1 cellular context compared by ENCODE assay signal in the genomic region with DNA sequence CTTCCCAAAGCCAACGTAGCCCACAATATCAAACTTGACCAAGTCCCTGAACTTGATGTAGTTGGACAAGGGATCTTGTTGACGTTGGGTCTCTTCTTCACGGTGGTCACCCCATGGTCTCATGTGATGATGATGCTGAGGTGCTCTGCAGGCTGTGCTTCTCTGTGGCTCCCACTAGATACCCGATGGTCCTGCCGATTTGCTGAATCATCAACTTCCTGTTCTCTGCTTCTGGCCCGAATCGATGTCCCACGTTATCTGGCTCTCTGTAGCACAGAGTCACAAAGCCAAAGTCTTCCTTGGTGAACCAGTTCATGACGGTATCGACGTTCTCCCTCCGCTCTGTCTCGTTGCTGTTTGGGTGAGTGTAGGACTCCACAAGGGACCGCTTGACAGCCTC.
TF ChIP-seq lines count a peak whose summit lies in the region.

No MANE protein-coding gene starts in this region.

TF ChIP-seq in IMR-90, 13 proteins besides CTCF, POLR2A, EP300 and RAD21:
- TF ChIP-seq MAFK (IDR thresholded peaks at IDR 0.05; ENCODE audit: low read depth, low read length) = peak; percentile 68
